8 cellular contexts compared by ENCODE assay signal in genomic region chr6:149566372-149567193, GRCh38. TPM values are rescaled to one million over a fixed set of nuclear protein-coding genes. Genes with fewer than 3 reads are reported as not detected.
DNase-seq lines count a peak whose midpoint lies in the region; ATAC-seq and TF ChIP-seq lines count a peak whose summit lies in the region.

Gene GINM1, plus strand, starts transcription at chr6:149566375. Its CDS starts 40 bp downstream, at chr6:149566415.

- peak in 1 of 2 donors; percentile 48 for TF ChIP-seq POLR2A in sigmoid colon (IDR thresholded peaks at IDR 0.05)

- intact Hi-C loops in sigmoid colon (cut with DNase I) = loop anchor here (2.0 to 10.0 kb wide), 4 partner anchors 22 to 178 kb away; partner anchors contain the start of genes LATS1, NUP43 and PCMT1

- peak; percentile 34 for ATAC-seq in GM21528 (IDR thresholded peaks at IDR 0.05; ENCODE audit: low FRiP score, unreplicated experiment)

- in situ Hi-C loops in astrocyte of the spinal cord (cut with HindIII; ENCODE audit: low sequenced_read_pairs) = no loop called here

- TF ChIP-seq EP300 in sigmoid colon (IDR thresholded peaks at IDR 0.05) = no peak

- no peaks in the 10 kb centered on the region for H3K27me3 ChIP-seq in iPS DF 6.9 (ENCODE audit: control insufficient read depth, insufficient read depth, low read length)
- H3K27me3 ChIP-seq in sigmoid colon = no peaks in the 10 kb centered on the region

- no peak for TF ChIP-seq CTCF in astrocyte of the spinal cord (IDR thresholded peaks at IDR 0.05; ENCODE audit: low read depth, low read length)
- no peak for TF ChIP-seq CTCF in sigmoid colon (IDR thresholded peaks at IDR 0.05)

- WGBS in iPS DF 6.9 (ENCODE audit: insufficient coverage, insufficient read length) = no CpG with 5 or more reads among the region's 85 CpGs
- 0% methylated on average over 85 of the region's 85 CpGs for WGBS in sigmoid colon, 2 donors

- no peaks in the 10 kb centered on the region for H3K4me1 ChIP-seq in iPS DF 6.9 (ENCODE audit: control insufficient read depth, insufficient read depth, low read length)
- H3K4me1 ChIP-seq in sigmoid colon = peaks cover 0 to 16% (median 12%) of the 10 kb centered on the region in 4 donors

- H3K4me3 ChIP-seq in astrocyte of the spinal cord (ENCODE audit: low read depth, low read length) (peak within 1 kb of the TSS; percentile 87), iPS DF 6.9 (ENCODE audit: low read length) (peak within 1 kb of the TSS; percentile 69), sigmoid colon (peak within 1 kb of the TSS; percentile 83 to 100 (median 94))

- no peak within 1 kb of the TSS for H3K27ac ChIP-seq in iPS DF 6.9 (ENCODE audit: low read length)
- peak within 1 kb of the TSS; percentile 94 to 99 (median 96) for H3K27ac ChIP-seq in sigmoid colon

- H3K36me3 ChIP-seq in iPS DF 6.9 (ENCODE audit: control insufficient read depth, insufficient read depth, low read length) (no peaks in the 10 kb centered on the region; the same call in 1 of the 2 replicates), sigmoid colon (no peaks in the 10 kb centered on the region)

- H3K9me3 ChIP-seq in iPS DF 6.9 (ENCODE audit: control insufficient read depth, insufficient read depth, low read length) = no peaks in the 10 kb centered on the region
- H3K9me3 ChIP-seq in sigmoid colon = no peaks in the 10 kb centered on the region

- DNase-seq in DMS79 treated with DMSO at 0.1 percent for 48 hours (lab: John Stamatoyannopoulos, UW) (peak; percentile 45), KG1 (lab: John Stamatoyannopoulos, UW) (peak; percentile 82), T-helper 2 cell (peak; percentile 26 to 63 (median 31)), astrocyte of the spinal cord (ENCODE audit: low read depth, low spot score) (peak; percentile 33), iPS DF 6.9 (ENCODE audit: low read depth, low spot score) (no peak), sigmoid colon (peak; percentile 77), cerebellar nuclear complex (lab: John Stamatoyannopoulos, UW) (no peak)

RNA-seq across cellular contexts. Expression of gene GINM1, which starts in this region (rescaled TPM):
- total RNA-seq in sigmoid colon = 10 to 100 TPM; 61.6 to 82.4 (median 74.4) TPM
- 10 to 100 TPM; 15.5 to 32.6 (median 27.0) TPM for polyA plus RNA-seq in sigmoid colon

Comparison
In these comparisons a context has a peak if more than half of its experiments do, and no peak if none do; other contexts are left out.
1. DNase-seq: peak in DMS79 treated with DMSO at 0.1 percent for 48 hours (single experiment), KG1 (single experiment), T-helper 2 cell (5 of 5), astrocyte of the spinal cord (single experiment) and sigmoid colon (single experiment); none in iPS DF 6.9 (single experiment) and cerebellar nuclear complex (0 of 2).
2. Peak in every context shown above with its lines, with median percentiles within 50 percentile points of each other: H3K4me3 ChIP-seq.